ENCODE assay signal across 8 cellular contexts in genomic region chr3:15636028-15636709, GRCh38. TPM values are rescaled to one million over a fixed set of nuclear protein-coding genes. Genes with fewer than 3 reads are reported as not detected.
DNase-seq lines count a peak whose midpoint lies in the region; ATAC-seq, FAIRE-seq and TF ChIP-seq lines count a peak whose summit lies in the region.

No MANE protein-coding gene starts in this region.

- intact Hi-C loops in kidney (cut with DNase I) = loop anchor here (10.0 kb wide), 1 partner anchor 169 kb away; no protein-coding TSS in a partner anchor

- H3K9ac ChIP-seq in kidney (ENCODE audit: low read length in 2 of 2) = no peak overlapping the region

- peak overlapping the region in 1 of 2 donors; percentile 16 for H3K4me3 ChIP-seq in kidney (ENCODE audit: low read length in 2 of 2)
- no peak overlapping the region for H3K4me3 ChIP-seq in HAP-1

- H3K27ac Mint-ChIP-seq in activated naive CD8-positive, alpha-beta T cell treated with anti-CD3 and anti-CD28 coated beads, Interleukin-2, amount 10 ng/mL, durations not matched to agents 7 days and 5 days = peak overlapping the region; percentile 26

- H3K4me1 ChIP-seq in kidney (ENCODE audit: control insufficient read depth in 1 of 2, insufficient read depth in 1 of 2, low read depth in 1 of 2, low read length in 2 of 2) = peaks cover 0 to 6% of the 10 kb centered on the region in 2 donors
- H3K4me1 ChIP-seq in HAP-1 = peaks cover 16% of the 10 kb centered on the region

- H3K27me3 Mint-ChIP-seq in activated naive CD8-positive, alpha-beta T cell treated with anti-CD3 and anti-CD28 coated beads, Interleukin-2, amount 10 ng/mL, durations not matched to agents 7 days and 5 days = no peaks in the 10 kb centered on the region

- H3K36me3 Mint-ChIP-seq in activated naive CD8-positive, alpha-beta T cell treated with anti-CD3 and anti-CD28 coated beads, Interleukin-2, amount 10 ng/mL, durations not matched to agents 7 days and 5 days = peaks cover 1% of the 10 kb centered on the region

- TF ChIP-seq CTCF in kidney (IDR thresholded peaks at IDR 0.05; ENCODE audit: borderline replicate concordance, extremely low read depth, insufficient read depth) (no peak), GM13977 (IDR thresholded peaks at IDR 0.05; ENCODE audit: extremely low read depth, insufficient read depth, missing control alignments) (no peak)

- H3K4me3 Mint-ChIP-seq in activated naive CD8-positive, alpha-beta T cell treated with anti-CD3 and anti-CD28 coated beads, Interleukin-2, amount 10 ng/mL, durations not matched to agents 7 days and 5 days = no peak overlapping the region

- no peaks in the 10 kb centered on the region for H3K9me3 ChIP-seq in kidney (ENCODE audit: control insufficient read depth in 1 of 2, low read length in 2 of 2)
- no peaks in the 10 kb centered on the region for H3K9me3 ChIP-seq in HAP-1

- DNase-seq in activated CD4-positive, alpha-beta T cell treated with anti-CD3 and anti-CD28 coated beads for 4 hours = peak; percentile 13 to 14
- no peak for DNase-seq in activated CD4-positive, alpha-beta T cell treated with anti-CD3 and anti-CD28 coated beads for 1 hour
- DNase-seq in Kasumi-1 (lab: John Stamatoyannopoulos, UW) (peak; percentile 33 to 41), kidney (peak; percentile 77), substantia nigra (lab: John Stamatoyannopoulos, UW) (no peak), GM13977 (ENCODE audit: low spot score) (no peak), HAP-1 (ENCODE audit: low spot score in 2 of 2) (no peak)
- DNase-seq in activated naive CD8-positive, alpha-beta T cell treated with anti-CD3 and anti-CD28 coated beads, Interleukin-2, amount 10 ng/mL, durations not matched to agents 7 days and 5 days = no peak

- FAIRE-seq in kidney (lab: Jason Lieb, UNC) = no peak

- peak; percentile 86 for ATAC-seq in activated naive CD8-positive, alpha-beta T cell treated with anti-CD3 and anti-CD28 coated beads, Interleukin-2, amount 10 ng/mL, durations not matched to agents 7 days and 5 days (ENCODE audit: low read depth)

- no peaks in the 10 kb centered on the region for H3K9me3 Mint-ChIP-seq in activated naive CD8-positive, alpha-beta T cell treated with anti-CD3 and anti-CD28 coated beads, Interleukin-2, amount 10 ng/mL, durations not matched to agents 7 days and 5 days

- in situ Hi-C loops in GM13977 (cut with MboI; ENCODE audit: low pct_unique_long_range_greater_than_20kb, low sequenced_read_pairs, unreplicated experiment) (loop anchor here (10.0 kb wide), 1 partner anchor 169 kb away; no protein-coding TSS in a partner anchor), HAP-1 (cut with MboI; ENCODE audit: low sequenced_read_pairs) (no loop called here)

- H3K36me3 ChIP-seq in kidney (ENCODE audit: control insufficient read depth in 1 of 2, insufficient read depth in 2 of 2, low read length in 2 of 2) = peaks cover 0 to 5% of the 10 kb centered on the region in 2 donors
- no peaks in the 10 kb centered on the region for H3K36me3 ChIP-seq in HAP-1 (replicated peaks)

- peaks cover 21% of the 10 kb centered on the region for H3K4me1 Mint-ChIP-seq in activated naive CD8-positive, alpha-beta T cell treated with anti-CD3 and anti-CD28 coated beads, Interleukin-2, amount 10 ng/mL, durations not matched to agents 7 days and 5 days

- H3K27me3 ChIP-seq in HAP-1 (ENCODE audit: low read depth) = no peaks in the 10 kb centered on the region; the same call in 1 of the 2 replicates

- POLR2A ChIA-PET in activated naive CD8-positive, alpha-beta T cell treated with anti-CD3 and anti-CD28 coated beads, Interleukin-2, amount 10 ng/mL, durations not matched to agents 7 days and 5 days (lab: Charles Lee) = interaction anchor here (0.6 to 1.1 kb wide), 2 partner anchors 12 to 161 kb away, joined by 3 read pairs; no protein-coding TSS in a partner anchor

- H3K27ac ChIP-seq in kidney (ENCODE audit: low read depth in 2 of 2, low read length in 2 of 2) = peak overlapping the region; percentile 35 to 65
- H3K27ac ChIP-seq in substantia nigra (ENCODE audit: low read depth, low read length, poor library complexity, severe bottlenecking) = peak overlapping the region; percentile 84

RNA-seq across cellular contexts. Expression of gene BTD, which starts 34.6 kb away (rescaled TPM):
- 1 to 10 TPM; 8.3 to 9.6 TPM for total RNA-seq in activated naive CD8-positive, alpha-beta T cell treated with anti-CD3 and anti-CD28 coated beads, Interleukin-2, amount 10 ng/mL, durations not matched to agents 7 days and 5 days
- total RNA-seq in kidney = 22.7 TPM
- polyA plus RNA-seq in kidney (ENCODE audit: insufficient read depth, low read depth, low replicate concordance) = 37.2 TPM

RNA-seq across cellular contexts. Expression of gene HACL1, which starts 34.8 kb away (rescaled TPM):
- total RNA-seq in activated naive CD8-positive, alpha-beta T cell treated with anti-CD3 and anti-CD28 coated beads, Interleukin-2, amount 10 ng/mL, durations not matched to agents 7 days and 5 days = 10 to 100 TPM; 24.9 to 29.5 TPM
- 27.1 TPM for total RNA-seq in kidney
- polyA plus RNA-seq in kidney (ENCODE audit: insufficient read depth, low read depth, low replicate concordance) = 25.3 TPM

Comparison
In these comparisons a context has a peak if more than half of its experiments do, and no peak if none do; other contexts are left out.
1. DNase-seq: peak in activated CD4-positive, alpha-beta T cell treated with anti-CD3 and anti-CD28 coated beads for 4 hours (2 of 2), Kasumi-1 (2 of 2) and kidney (single experiment); none in activated CD4-positive, alpha-beta T cell treated with anti-CD3 and anti-CD28 coated beads for 1 hour (single experiment), activated naive CD8-positive, alpha-beta T cell treated with anti-CD3 and anti-CD28 coated beads, Interleukin-2, amount 10 ng/mL, durations not matched to agents 7 days and 5 days (single experiment), substantia nigra (0 of 49), GM13977 (single experiment) and HAP-1 (0 of 2).